In the genomic region with DNA sequence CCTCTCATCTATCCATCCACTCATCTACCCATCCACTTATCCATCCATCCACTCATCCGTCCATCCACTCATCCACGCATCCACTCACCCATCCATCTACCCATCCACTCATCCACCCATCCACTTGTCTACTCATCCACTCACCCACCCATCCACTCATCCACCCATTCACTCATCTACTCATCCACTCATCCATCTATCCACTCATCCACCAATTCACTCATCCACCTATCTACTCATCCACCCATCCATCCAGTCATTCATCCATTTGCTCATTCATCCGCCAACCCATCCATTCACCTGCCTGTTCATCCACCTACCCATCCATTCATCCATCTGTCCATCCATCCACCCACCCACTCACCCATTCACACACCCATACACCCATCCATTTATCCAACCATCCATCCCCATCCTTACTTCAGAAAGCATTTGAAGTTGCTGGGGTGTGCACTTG, we compare ENCODE assay signal across 11 cellular contexts.
A peak's percentile ranks its signal among the peaks of the same experiment; 100 is the strongest.
DNase-seq lines count a peak whose midpoint lies in the region; ATAC-seq and TF ChIP-seq lines count a peak whose summit lies in the region.
"Had no signal": no experiment of that assay in that cellular context is flagged by ENCODE, and none has a peak within 500 bp of the region (broad histone marks: within the 10 kb centered on the region; RNA-seq: fewer than 3 reads in every experiment).

No MANE protein-coding gene starts in this region.

- peaks cover 68% of the 10 kb centered on the region for H3K36me3 Mint-ChIP-seq in activated CD4-positive, alpha-beta T cell treated with anti-CD3 and anti-CD28 coated beads, Interleukin-2, amount 10 ng/mL, durations not matched to agents 24 days and 14 days (ENCODE audit: low read depth)
- peaks cover 96% of the 10 kb centered on the region for H3K36me3 Mint-ChIP-seq in stimulated activated effector memory CD8-positive, alpha-beta T cell treated with anti-CD3 and anti-CD28 coated beads, Interleukin-12 subunit alpha, Interleukin-12 subunit beta, amount 100 ng/mL, for 72 hours

- H3K27me3 Mint-ChIP-seq in activated CD4-positive, alpha-beta T cell treated with anti-CD3 and anti-CD28 coated beads, Interleukin-2, amount 10 ng/mL, durations not matched to agents 24 days and 14 days: no peaks in the 10 kb centered on the region
- H3K27me3 Mint-ChIP-seq: dendritic cell treated with granulocyte-macrophage colony-stimulating factor and Interleukin-4, amounts not matched to agents 40 ng/mL and 50 ng/mL, for 4 days had no signal

- H3K4me3 ChIP-seq in SU-DHL-6 (ENCODE audit: insufficient read depth, low read length, poor library complexity, severe bottlenecking) (no peak overlapping the region), gastroesophageal sphincter (no peak overlapping the region), ascending aorta (no peak overlapping the region)

- WGBS in gastroesophageal sphincter (ENCODE audit: low coverage in 1 of 2), 2 donors: 75 to 97% methylated on average over 3 of the region's 3 CpGs

- H3K4me3 Mint-ChIP-seq in activated CD4-positive, alpha-beta T cell treated with anti-CD3 and anti-CD28 coated beads, Interleukin-2, amount 10 ng/mL, durations not matched to agents 24 days and 14 days: peak overlapping the region; percentile 51
- peak overlapping the region; percentile 46 for H3K4me3 Mint-ChIP-seq in stimulated activated effector memory CD8-positive, alpha-beta T cell treated with anti-CD3 and anti-CD28 coated beads, Interleukin-12 subunit alpha, Interleukin-12 subunit beta, amount 100 ng/mL, for 72 hours

- H3K9me2 ChIP-seq in SU-DHL-6 (replicated peaks; ENCODE audit: insufficient read depth, low read length): no peaks in the 10 kb centered on the region

- peaks cover 22 to 95% (median 70%) of the 10 kb centered on the region in 3 donors for H3K4me1 ChIP-seq in gastroesophageal sphincter
- H3K4me1 ChIP-seq in ascending aorta: peaks cover 16 to 38% of the 10 kb centered on the region in 2 donors

- H4K20me1 ChIP-seq in SU-DHL-6 (ENCODE audit: low read depth, low read length): no peaks in the 10 kb centered on the region

- peaks cover 10% of the 10 kb centered on the region for H3K9me3 Mint-ChIP-seq in activated CD4-positive, alpha-beta T cell treated with anti-CD3 and anti-CD28 coated beads, Interleukin-2, amount 10 ng/mL, durations not matched to agents 24 days and 14 days
- peaks cover 5% of the 10 kb centered on the region for H3K9me3 Mint-ChIP-seq in stimulated activated effector memory CD8-positive, alpha-beta T cell treated with anti-CD3 and anti-CD28 coated beads, Interleukin-12 subunit alpha, Interleukin-12 subunit beta, amount 100 ng/mL, for 72 hours

- no peak for TF ChIP-seq EP300 in gastroesophageal sphincter (IDR thresholded peaks at IDR 0.05)

- intact Hi-C loops in activated CD4-positive, alpha-beta T cell treated with anti-CD3 and anti-CD28 coated beads, Interleukin-2, amount 10 ng/mL, durations not matched to agents 24 days and 14 days (cut with micrococcal nuclease): loop anchor here (5.0 kb wide), 2 partner anchors 38 to 138 kb away; no protein-coding TSS in a partner anchor
- intact Hi-C loops in ascending aorta (cut with DNase I): no loop called here

- no peak overlapping the region for H3K9ac ChIP-seq in SU-DHL-6 (ENCODE audit: low read length)

- peaks cover 24% of the 10 kb centered on the region for H3F3A ChIP-seq in SU-DHL-6 (ENCODE audit: insufficient read depth)

- peaks cover 88% of the 10 kb centered on the region for H3K4me1 Mint-ChIP-seq in activated CD4-positive, alpha-beta T cell treated with anti-CD3 and anti-CD28 coated beads, Interleukin-2, amount 10 ng/mL, durations not matched to agents 24 days and 14 days
- peaks cover 99% of the 10 kb centered on the region for H3K4me1 Mint-ChIP-seq in stimulated activated effector memory CD8-positive, alpha-beta T cell treated with anti-CD3 and anti-CD28 coated beads, Interleukin-12 subunit alpha, Interleukin-12 subunit beta, amount 100 ng/mL, for 72 hours

- no peaks in the 10 kb centered on the region for H3K27me3 ChIP-seq in SU-DHL-6 (ENCODE audit: low read length)
- H3K27me3 ChIP-seq in gastroesophageal sphincter: no peaks in the 10 kb centered on the region
- no peaks in the 10 kb centered on the region for H3K27me3 ChIP-seq in ascending aorta

- peaks cover 11% of the 10 kb centered on the region; the same call in 1 of the 2 replicates for H3K36me3 ChIP-seq in SU-DHL-6 (ENCODE audit: low read length)
- peaks cover 0 to 8% of the 10 kb centered on the region in 2 donors for H3K36me3 ChIP-seq in gastroesophageal sphincter
- H3K36me3 ChIP-seq in ascending aorta: no peaks in the 10 kb centered on the region

- H3K4me2 ChIP-seq in SU-DHL-6 (ENCODE audit: low read depth, low read length, poor library complexity, severe bottlenecking): peak overlapping the region; percentile 72

- DNase-seq in activated CD4-positive, alpha-beta T cell treated with anti-CD3 and anti-CD28 coated beads, Interleukin-2, amount 10 ng/mL, durations not matched to agents 24 days and 14 days: no peak
- DNase-seq in activated CD4-positive, alpha-beta T cell treated with anti-CD3 and anti-CD28 coated beads, Interleukin-2, amount 50 U/mL, for 1 hour: no peak
- no peak for DNase-seq in stimulated activated effector memory CD8-positive, alpha-beta T cell treated with anti-CD3 and anti-CD28 coated beads, Interleukin-12 subunit alpha, Interleukin-12 subunit beta, amount 100 ng/mL, for 72 hours (ENCODE audit: low spot score in 2 of 2)
- DNase-seq in ascending aorta (ENCODE audit: low spot score in 2 of 2) (no peak), nucleus accumbens (lab: John Stamatoyannopoulos, UW) (no peak), caudate nucleus (lab: John Stamatoyannopoulos, UW) (no peak)
- DNase-seq: NCI-H187; stimulated activated CD4-positive, alpha-beta T cell treated with anti-CD3 and anti-CD28 coated beads, Interleukin-4, amount 100 ng/mL, for 24 hours had no signal

- H2AFZ ChIP-seq in SU-DHL-6 (ENCODE audit: low read depth, low read length, severe bottlenecking): no peak overlapping the region

- H3K9me3 ChIP-seq in SU-DHL-6 (ENCODE audit: insufficient read depth, low read length): no peaks in the 10 kb centered on the region
- no peaks in the 10 kb centered on the region for H3K9me3 ChIP-seq in gastroesophageal sphincter
- H3K9me3 ChIP-seq in ascending aorta: no peaks in the 10 kb centered on the region

- H3K27ac ChIP-seq in SU-DHL-6 (ENCODE audit: low read depth, low read length) (peak overlapping the region; percentile 90), gastroesophageal sphincter (peak overlapping the region in 3 of 4 donors; percentile 87 to 94 (median 91)), ascending aorta (no peak overlapping the region), caudate nucleus (ENCODE audit: low read depth, low read length) (no peak overlapping the region)

- peak overlapping the region; percentile 83 for H3K27ac Mint-ChIP-seq in activated CD4-positive, alpha-beta T cell treated with anti-CD3 and anti-CD28 coated beads, Interleukin-2, amount 10 ng/mL, durations not matched to agents 24 days and 14 days
- H3K27ac Mint-ChIP-seq in stimulated activated effector memory CD8-positive, alpha-beta T cell treated with anti-CD3 and anti-CD28 coated beads, Interleukin-12 subunit alpha, Interleukin-12 subunit beta, amount 100 ng/mL, for 72 hours: peak overlapping the region; percentile 72

- peaks cover 98% of the 10 kb centered on the region for H3K79me2 ChIP-seq in SU-DHL-6 (ENCODE audit: insufficient read depth, low read length)

- TF ChIP-seq CTCF in SU-DHL-6 (IDR thresholded peaks at IDR 0.05; ENCODE audit: insufficient read depth, low read length, poor library complexity, severe bottlenecking): no peak
- TF ChIP-seq CTCF in gastroesophageal sphincter (IDR thresholded peaks at IDR 0.05): no peak
- TF ChIP-seq CTCF in ascending aorta (IDR thresholded peaks at IDR 0.05): no peak

- no peak for TF ChIP-seq POLR2A in gastroesophageal sphincter (IDR thresholded peaks at IDR 0.05)

- no peak for ATAC-seq in gastroesophageal sphincter
- ATAC-seq in stimulated activated effector memory CD8-positive, alpha-beta T cell treated with anti-CD3 and anti-CD28 coated beads, Interleukin-12 subunit alpha, Interleukin-12 subunit beta, amount 100 ng/mL, for 72 hours: no peak

Comparison
In these comparisons a context has a peak if more than half of its experiments do, and no peak if none do; other contexts are left out.
1. H3K27ac ChIP-seq: peak in SU-DHL-6 (single experiment) and gastroesophageal sphincter (3 of 4); none in ascending aorta (0 of 2) and caudate nucleus (single experiment).